Comparison of ENCODE assay signal across 17 cellular contexts in genomic region chr17:1961187-1961586, GRCh38.
DNase-seq lines count a peak whose midpoint lies in the region; ATAC-seq and TF ChIP-seq lines count a peak whose summit lies in the region.
"Had no signal": no experiment of that assay in that cellular context is flagged by ENCODE, and none has a peak within 500 bp of the region (broad histone marks: within the 10 kb centered on the region; RNA-seq: fewer than 3 reads in every experiment).

No MANE protein-coding gene starts in this region.

- no peak overlapping the region for H3K4me3 Mint-ChIP-seq in nephron

- peak overlapping the region in 4 of 11 experiments; percentile 11 to 50 (median 28); a peak in 5 of 22 replicates for H3K9ac ChIP-seq in BLaER1 treated with 17β-estradiol and CSF1 and Interleukin-3, amounts not matched to agents 10 nM and 100 nM
- H3K9ac ChIP-seq in HUES6 (ENCODE audit: low read length): no peak overlapping the region

- peak overlapping the region in 3 of 11 experiments; percentile 40 to 49 (median 42); a peak in 4 of 22 replicates for H3K27ac ChIP-seq in BLaER1 treated with 17β-estradiol and CSF1 and Interleukin-3, amounts not matched to agents 10 nM and 100 nM
- H3K27ac ChIP-seq in HUES6 (ENCODE audit: low read depth, low read length): no peak overlapping the region
- H3K27ac ChIP-seq in angular gyrus (ENCODE audit: low read depth, low read length): peak overlapping the region; percentile 73
- H3K27ac ChIP-seq: SJCRH30 had no signal

- no peaks in the 10 kb centered on the region; a peak in 1 of 22 replicates for H4K20me1 ChIP-seq in BLaER1 treated with 17β-estradiol and CSF1 and Interleukin-3, amounts not matched to agents 10 nM and 100 nM

- H3K27me3 ChIP-seq in BLaER1 treated with 17β-estradiol and CSF1 and Interleukin-3, amounts not matched to agents 10 nM and 100 nM: no peaks in the 10 kb centered on the region
- H3K27me3 ChIP-seq in HUES6 (ENCODE audit: control insufficient read depth, insufficient read depth, low read length): peaks cover 49% of the 10 kb centered on the region
- H3K27me3 ChIP-seq: SJCRH30 had no signal

- H3K36me3 Mint-ChIP-seq in nephron (ENCODE audit: low read depth): no peaks in the 10 kb centered on the region

- peaks cover 39% of the 10 kb centered on the region for H3K4me1 Mint-ChIP-seq in nephron

- H3K9me3 Mint-ChIP-seq in nephron: no peaks in the 10 kb centered on the region

- H3K27ac Mint-ChIP-seq in nephron: peak overlapping the region in 2 of 3 experiments; percentile 59 to 73

- TF ChIP-seq CTCF in nephron (IDR thresholded peaks at IDR 0.05; ENCODE audit: unreplicated experiment in 3 of 3): no peak

- ATAC-seq in left colon (no peak), HG03039 (IDR thresholded peaks at IDR 0.05; ENCODE audit: unreplicated experiment) (no peak)

- no peak overlapping the region for H3K4me3 ChIP-seq in BLaER1 treated with 17β-estradiol and CSF1 and Interleukin-3, amounts not matched to agents 10 nM and 100 nM
- H3K4me3 ChIP-seq in HUES6 (ENCODE audit: low read depth, low read length): peak overlapping the region; percentile 15; the same call in 1 of the 2 replicates
- H3K4me3 ChIP-seq: SJCRH30 had no signal

- H3K4me2 ChIP-seq in BLaER1 treated with 17β-estradiol and CSF1 and Interleukin-3, amounts not matched to agents 10 nM and 100 nM: peak overlapping the region in 9 of 11 experiments; percentile 13 to 91 (median 68); a peak in 18 of 22 replicates

- H3K9me3 ChIP-seq in BLaER1 treated with 17β-estradiol and CSF1 and Interleukin-3, amounts not matched to agents 10 nM and 100 nM (replicated peaks in 1 of 11): no peaks in the 10 kb centered on the region
- H3K9me3 ChIP-seq in HUES6 (ENCODE audit: control insufficient read depth, insufficient read depth, low read depth, low read length): no peaks in the 10 kb centered on the region
- H3K9me3 ChIP-seq: SJCRH30 had no signal

- H3K36me3 ChIP-seq in BLaER1 treated with 17β-estradiol and CSF1 and Interleukin-3, amounts not matched to agents 10 nM and 100 nM: no peaks in the 10 kb centered on the region
- H3K36me3 ChIP-seq in HUES6 (ENCODE audit: control insufficient read depth, insufficient read depth, low read length): no peaks in the 10 kb centered on the region
- H3K36me3 ChIP-seq: SJCRH30 had no signal

- H3K4me1 ChIP-seq in BLaER1 treated with 17β-estradiol and CSF1 and Interleukin-3, amounts not matched to agents 10 nM and 100 nM: peaks cover 12 to 63% (median 47%) of the 10 kb centered on the region in 10 experiments
- H3K4me1 ChIP-seq in HUES6 (ENCODE audit: control insufficient read depth, insufficient read depth, low read length): peaks cover 20% of the 10 kb centered on the region; the same call in 1 of the 2 replicates

- intact Hi-C loops in left colon (cut with DNase I, micrococcal nuclease): no loop called here

- peaks cover 19% of the 10 kb centered on the region for H3K27me3 Mint-ChIP-seq in nephron (ENCODE audit: low read depth)

- DNase-seq in left colon: no peak
- DNase-seq in kidney tubule cell (ENCODE audit: low spot score): no peak
- no peak for DNase-seq in medulla oblongata (ENCODE audit: extremely low spot score)
- DNase-seq: activated CD4-positive, CD25-positive, alpha-beta regulatory T cell treated with anti-CD3 and anti-CD28 coated beads, Interleukin-2, amount 50 U/mL, for 72 hours; caudate nucleus; COR-L47; effector CD8-positive, alpha-beta T cell; left cardiac atrium; NCI-H1048; NCI-H446; SJCRH30; stimulated activated CD4-positive, alpha-beta T cell treated with anti-CD3 and anti-CD28 coated beads, Interleukin-4, amount 100 ng/mL, for 1 hour had no signal
